ENCODE assay signal across 8 cellular contexts in the genomic region with DNA sequence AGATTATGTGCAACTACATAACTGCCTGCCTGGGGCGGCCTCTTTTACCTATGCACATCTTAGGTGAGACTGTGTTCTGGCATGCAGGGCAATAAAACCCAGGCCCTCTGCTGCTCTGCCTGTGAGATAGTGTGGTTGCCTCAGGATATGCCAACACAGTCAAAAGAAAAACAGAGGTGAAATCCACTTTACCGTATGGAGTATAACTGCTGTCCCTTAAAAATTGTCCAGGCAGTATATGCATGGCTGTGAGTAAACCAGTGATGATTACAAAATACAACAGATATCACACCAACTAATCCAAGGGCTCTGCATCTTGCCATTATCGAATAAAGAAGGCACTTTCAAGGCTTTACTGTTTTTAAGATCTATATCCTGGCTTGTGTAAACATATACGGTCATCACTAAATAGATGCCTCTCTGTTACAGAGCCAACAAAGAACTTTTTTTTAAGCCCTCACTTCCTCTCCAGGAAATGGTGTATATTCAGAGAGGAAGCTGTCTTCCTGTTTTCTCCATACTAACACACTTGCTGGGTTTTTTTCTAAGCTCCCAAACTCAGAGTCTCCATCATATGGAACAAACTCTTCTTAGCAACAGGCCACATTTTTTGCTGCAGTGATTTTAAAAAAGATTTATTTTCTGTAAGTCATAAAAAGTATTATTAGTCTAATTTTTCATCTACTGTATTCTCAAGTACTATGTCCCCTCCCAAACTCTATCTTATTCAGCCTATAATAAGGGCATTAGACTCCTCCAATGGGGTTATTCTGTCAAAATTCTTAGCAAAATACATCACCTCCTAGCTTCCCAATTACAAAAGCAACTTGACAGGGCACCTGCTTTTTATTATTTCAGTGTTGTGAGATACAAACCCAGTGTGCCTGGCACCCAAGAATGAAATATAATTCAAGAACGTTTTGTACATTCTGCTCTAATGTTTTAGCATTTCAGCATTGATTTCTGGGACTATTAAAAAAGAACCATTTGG.
DNase-seq lines count a peak whose midpoint lies in the region; ATAC-seq and TF ChIP-seq lines count a peak whose summit lies in the region.

No MANE protein-coding gene starts in this region.

- no peaks in the 10 kb centered on the region for H3K9me3 ChIP-seq in CD8-positive, alpha-beta memory T cell (ENCODE audit: low read length)
- H3K9me3 ChIP-seq in muscle layer of duodenum (ENCODE audit: control insufficient read depth in 1 of 2, low read length in 2 of 2) (no peaks in the 10 kb centered on the region), osteoblast (ENCODE audit: low read depth, low read length) (no peaks in the 10 kb centered on the region)

- peak overlapping the region; percentile 10 for H3K4me3 ChIP-seq in CD8-positive, alpha-beta memory T cell (ENCODE audit: low read length)
- H3K4me3 ChIP-seq in Jurkat, Clone E6-1 (ENCODE audit: low read length): no peak overlapping the region
- no peak overlapping the region for H3K4me3 ChIP-seq in muscle layer of duodenum (ENCODE audit: low read depth in 1 of 2, low read length in 2 of 2)
- H3K4me3 ChIP-seq in osteoblast (ENCODE audit: insufficient read depth, low read length): no peak overlapping the region

- peak overlapping the region; percentile 21 for H3K27ac ChIP-seq in CD8-positive, alpha-beta memory T cell (ENCODE audit: low read depth, low read length)
- H3K27ac ChIP-seq in muscle layer of duodenum (ENCODE audit: low read length): peak overlapping the region; percentile 58
- H3K27ac ChIP-seq in osteoblast (ENCODE audit: low read depth, low read length): no peak overlapping the region

- H3K27me3 ChIP-seq in CD8-positive, alpha-beta memory T cell (ENCODE audit: insufficient read depth, low read length, poor library complexity, severe bottlenecking): no peaks in the 10 kb centered on the region
- H3K27me3 ChIP-seq in muscle layer of duodenum (ENCODE audit: low read depth, low read length): no peaks in the 10 kb centered on the region
- H3K27me3 ChIP-seq in osteoblast (ENCODE audit: insufficient read depth, low read length): no peaks in the 10 kb centered on the region

- peaks cover 83% of the 10 kb centered on the region for H3K79me2 ChIP-seq in osteoblast (ENCODE audit: insufficient read depth, low read length)

- H3K36me3 Mint-ChIP-seq in CD8-positive, alpha-beta memory T cell: peaks cover 6 to 7% (median 6%) of the 10 kb centered on the region in 3 donors
- H3K36me3 Mint-ChIP-seq in activated naive CD8-positive, alpha-beta T cell treated with anti-CD3 and anti-CD28 coated beads, Interleukin-2, amount 50 U/mL, for 24 hours (ENCODE audit: low read depth): peaks cover 5% of the 10 kb centered on the region

- peak overlapping the region; percentile 22 to 72 (median 66) for H3K4me3 Mint-ChIP-seq in CD8-positive, alpha-beta memory T cell
- peak overlapping the region; percentile 72 for H3K4me3 Mint-ChIP-seq in activated naive CD8-positive, alpha-beta T cell treated with anti-CD3 and anti-CD28 coated beads, Interleukin-2, amount 50 U/mL, for 24 hours

- H4K20me1 ChIP-seq in osteoblast (ENCODE audit: insufficient read depth, low read length): no peaks in the 10 kb centered on the region

- TF ChIP-seq CTCF in osteoblast (IDR thresholded peaks at IDR 0.05; ENCODE audit: extremely low read depth, low read depth, low read length): no peak

- no peaks in the 10 kb centered on the region for H3K36me3 ChIP-seq in CD8-positive, alpha-beta memory T cell (ENCODE audit: insufficient read depth, low read length)
- H3K36me3 ChIP-seq in muscle layer of duodenum (ENCODE audit: control insufficient read depth in 1 of 2, insufficient read depth in 2 of 2, low read length in 2 of 2): no peaks in the 10 kb centered on the region
- no peaks in the 10 kb centered on the region for H3K36me3 ChIP-seq in osteoblast (ENCODE audit: insufficient read depth, low read length)

- no peak overlapping the region for H3K4me2 ChIP-seq in osteoblast (ENCODE audit: insufficient read depth, low read length)

- no peaks in the 10 kb centered on the region for H3K27me3 Mint-ChIP-seq in CD8-positive, alpha-beta memory T cell
- no peaks in the 10 kb centered on the region for H3K27me3 Mint-ChIP-seq in activated naive CD8-positive, alpha-beta T cell treated with anti-CD3 and anti-CD28 coated beads, Interleukin-2, amount 50 U/mL, for 24 hours

- ATAC-seq in activated naive CD8-positive, alpha-beta T cell treated with anti-CD3 and anti-CD28 coated beads, Interleukin-2, amount 50 U/mL, for 24 hours: peak; percentile 9
- ATAC-seq in GM21737 (IDR thresholded peaks at IDR 0.05; ENCODE audit: unreplicated experiment) (no peak), GM21526 (IDR thresholded peaks at IDR 0.05; ENCODE audit: low FRiP score, unreplicated experiment) (no peak), HG03439 (IDR thresholded peaks at IDR 0.05; ENCODE audit: unreplicated experiment) (no peak)

- H2AFZ ChIP-seq in osteoblast (ENCODE audit: low read length): no peak overlapping the region

- peak overlapping the region; percentile 70 to 94 (median 86) for H3K27ac Mint-ChIP-seq in CD8-positive, alpha-beta memory T cell
- H3K27ac Mint-ChIP-seq in activated naive CD8-positive, alpha-beta T cell treated with anti-CD3 and anti-CD28 coated beads, Interleukin-2, amount 50 U/mL, for 24 hours: peak overlapping the region; percentile 97

- H3K4me1 Mint-ChIP-seq in CD8-positive, alpha-beta memory T cell: peaks cover 78 to 91% (median 90%) of the 10 kb centered on the region in 3 donors
- peaks cover 97% of the 10 kb centered on the region for H3K4me1 Mint-ChIP-seq in activated naive CD8-positive, alpha-beta T cell treated with anti-CD3 and anti-CD28 coated beads, Interleukin-2, amount 50 U/mL, for 24 hours

- POLR2A ChIA-PET in CD8-positive, alpha-beta memory T cell (lab: Charles Lee): interaction anchor here (1.3 kb wide), 1 partner anchor 13 kb away, joined by 4 read pairs; no protein-coding TSS in a partner anchor

- H3K4me1 ChIP-seq in CD8-positive, alpha-beta memory T cell (ENCODE audit: insufficient read depth, low read length): peaks cover 91% of the 10 kb centered on the region
- H3K4me1 ChIP-seq in muscle layer of duodenum (ENCODE audit: control insufficient read depth in 1 of 2, insufficient read depth in 2 of 2, low read length in 2 of 2) (peaks cover 5 to 14% of the 10 kb centered on the region in 2 donors), osteoblast (ENCODE audit: insufficient read depth, low read length) (peaks cover 10% of the 10 kb centered on the region)

- peak in 2 of 5 donors; percentile 43 to 64 for DNase-seq in CD8-positive, alpha-beta memory T cell
- peak; percentile 32 for DNase-seq in Jurkat, Clone E6-1 (ENCODE audit: low read depth, low spot score)
- no peak for DNase-seq in activated naive CD8-positive, alpha-beta T cell treated with anti-CD3 and anti-CD28 coated beads, Interleukin-2, amount 50 U/mL, for 24 hours
- DNase-seq in osteoblast (ENCODE audit: insufficient read length, low spot score, missing footprints): no peak

- CTCF ChIA-PET in CD8-positive, alpha-beta memory T cell (lab: Charles Lee): interaction anchor here (1.2 kb wide), 1 partner anchor 135 kb away, joined by 3 read pairs; a partner anchor contains a TSS

- H3K9me3 Mint-ChIP-seq in CD8-positive, alpha-beta memory T cell: no peaks in the 10 kb centered on the region
- no peaks in the 10 kb centered on the region for H3K9me3 Mint-ChIP-seq in activated naive CD8-positive, alpha-beta T cell treated with anti-CD3 and anti-CD28 coated beads, Interleukin-2, amount 50 U/mL, for 24 hours
